14 cellular contexts compared by ENCODE assay signal in the genomic region with DNA sequence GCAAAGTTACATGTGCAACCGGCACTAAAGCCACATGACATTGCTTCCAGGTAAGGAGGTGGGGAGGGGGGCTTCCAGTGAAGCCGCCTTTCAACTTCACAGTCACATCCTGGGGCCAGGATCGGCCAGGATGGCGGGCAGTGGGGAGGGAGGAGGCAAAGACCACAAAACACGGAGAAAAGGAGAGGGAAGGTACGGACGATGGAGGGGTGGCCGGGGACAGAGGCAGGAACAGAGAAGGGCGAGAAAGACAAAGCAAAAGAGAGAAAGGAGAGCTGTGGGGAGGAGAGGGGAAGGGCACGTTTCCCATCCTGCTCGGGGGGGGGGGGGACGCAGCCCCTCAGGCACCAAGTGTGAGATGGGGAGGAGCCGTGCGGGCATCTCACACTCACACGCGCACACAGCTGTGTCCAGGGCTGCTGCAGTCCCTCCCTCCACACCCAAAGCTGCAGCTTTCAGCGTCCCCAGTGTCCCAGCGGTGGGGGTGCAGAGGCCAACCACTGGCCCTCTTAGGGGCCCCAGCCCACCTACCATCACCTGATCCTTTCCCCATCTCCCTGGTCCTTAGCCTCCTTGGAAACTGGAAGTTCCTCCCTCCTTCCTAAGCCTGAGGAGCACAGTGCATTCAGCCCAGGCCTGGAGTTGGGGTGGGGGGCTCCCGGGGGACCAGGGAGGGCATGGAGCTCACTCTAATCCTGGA. TPM values are rescaled to one million over a fixed set of nuclear protein-coding genes. Genes with fewer than 3 reads are reported as not detected.
DNase-seq lines count a peak whose midpoint lies in the region; ATAC-seq and TF ChIP-seq lines count a peak whose summit lies in the region.
"Had no signal": no experiment of that assay in that cellular context is flagged by ENCODE, and none has a peak within 500 bp of the region (broad histone marks: within the 10 kb centered on the region; RNA-seq: fewer than 3 reads in every experiment).

No MANE protein-coding gene starts in this region.

- in situ Hi-C loops in Panc1 (cut with HindIII; ENCODE audit: low pct_unique_long_range_greater_than_20kb, low sequenced_read_pairs) = no loop called here

- H3K27me3 ChIP-seq in Panc1 (ENCODE audit: control insufficient read depth, insufficient read depth, low read length) (no peaks in the 10 kb centered on the region), upper lobe of left lung (peaks cover 0 to 26% (median 16%) of the 10 kb centered on the region in 4 donors)

- H3K27ac ChIP-seq in Panc1 (ENCODE audit: low read length) (peak overlapping the region; percentile 79; the same call in 1 of the 2 replicates), upper lobe of left lung (no peak overlapping the region)
- H3K27ac ChIP-seq: KMS-11 had no signal

- intact Hi-C loops in Panc1 (cut with micrococcal nuclease; ENCODE audit: unreplicated experiment) = no loop called here

- no peaks in the 10 kb centered on the region for H3K9me3 ChIP-seq in Panc1 (ENCODE audit: control insufficient read depth, insufficient read depth, low read depth, low read length)
- no peaks in the 10 kb centered on the region for H3K9me3 ChIP-seq in iPS-18c (ENCODE audit: control insufficient read depth, insufficient read depth, low read length)
- no peaks in the 10 kb centered on the region for H3K9me3 ChIP-seq in upper lobe of left lung

- peaks cover 28% of the 10 kb centered on the region for H3K4me1 ChIP-seq in Panc1 (ENCODE audit: control insufficient read depth, insufficient read depth, low read length)
- peaks cover 22 to 28% (median 24%) of the 10 kb centered on the region in 4 donors for H3K4me1 ChIP-seq in upper lobe of left lung

- H3K4me1 Mint-ChIP-seq in stimulated activated naive B cell treated with anti-CD40 and anti-IgM and Interleukin-4, amounts not matched to agents 10 μg/mL and 1 μg/mL and 100 μg/mL, for 72 hours = peaks cover 18 to 44% of the 10 kb centered on the region in 2 donors

- POLR2A ChIA-PET in Panc1 (lab: Charles Lee) = interaction anchor here (0.5 kb wide), 1 partner anchor 38 kb away, joined by 4 read pairs; no protein-coding TSS in a partner anchor

- CTCF ChIA-PET in Panc1 (lab: Charles Lee) = interaction anchor here (1.0 kb wide), 1 partner anchor 33 kb away, joined by 3 read pairs; no protein-coding TSS in a partner anchor

- no peaks in the 10 kb centered on the region for H3K9me3 Mint-ChIP-seq in stimulated activated naive B cell treated with anti-CD40 and anti-IgM and Interleukin-4, amounts not matched to agents 10 μg/mL and 1 μg/mL and 100 μg/mL, for 72 hours

- peak overlapping the region in 1 of 2 experiments; percentile 64; a peak in 3 of 4 replicates for H3K4me3 ChIP-seq in Panc1 (ENCODE audit: low read depth in 2 of 2, low read length in 2 of 2)
- H3K4me3 ChIP-seq in iPS-18c (ENCODE audit: insufficient read depth, low read depth, low read length) = peak overlapping the region; percentile 26; the same call in 1 of the 2 replicates
- no peak overlapping the region for H3K4me3 ChIP-seq in upper lobe of left lung

- peak; percentile 42 for DNase-seq in activated CD8-positive, alpha-beta memory T cell treated with anti-CD3 and anti-CD28 coated beads, Interleukin-2, amount 50 U/mL, for 48 hours
- no peak for DNase-seq in activated CD8-positive, alpha-beta memory T cell treated with anti-CD3 and anti-CD28 coated beads, Interleukin-2, amount 50 U/mL, for 4 hours
- DNase-seq in Panc1 (ENCODE audit: low read depth, low spot score) (no peak), NCI-H748 treated with DMSO at 0.1 percent for 48 hours (lab: John Stamatoyannopoulos, UW) (no peak), erythroblast (lab: John Stamatoyannopoulos, UW) (no peak), upper lobe of left lung (no peak)
- no peak for DNase-seq in stimulated activated naive B cell treated with anti-CD40 and anti-IgM and Interleukin-4, amounts not matched to agents 10 μg/mL and 1 μg/mL and 100 μg/mL, for 72 hours
- DNase-seq: activated CD4-positive, alpha-beta T cell treated with anti-CD3 and anti-CD28 coated beads for 48 hours; amniotic stem cell; HCEC 1CT; stimulated activated CD4-positive, alpha-beta T cell treated with anti-CD3 and anti-CD28 coated beads, Interleukin-12 subunit alpha, Interleukin-12 subunit beta, amount 100 ng/mL, for 4 hours had no signal

- H3K36me3 Mint-ChIP-seq in stimulated activated naive B cell treated with anti-CD40 and anti-IgM and Interleukin-4, amounts not matched to agents 10 μg/mL and 1 μg/mL and 100 μg/mL, for 72 hours = peaks cover 0 to 1% of the 10 kb centered on the region in 2 donors

- 14 to 22% methylated on average over 17 to 19 of the region's 19 CpGs for WGBS in upper lobe of left lung, 2 donors

- no peak for ATAC-seq in Panc1
- ATAC-seq in stimulated activated naive B cell treated with anti-CD40 and anti-IgM and Interleukin-4, amounts not matched to agents 10 μg/mL and 1 μg/mL and 100 μg/mL, for 72 hours (replicated peaks) = no peak
- no peak for ATAC-seq in upper lobe of left lung (ENCODE audit: low FRiP score in 2 of 2)
- ATAC-seq: Right ventricle myocardium inferior had no signal

- H3K27ac Mint-ChIP-seq in stimulated activated naive B cell treated with anti-CD40 and anti-IgM and Interleukin-4, amounts not matched to agents 10 μg/mL and 1 μg/mL and 100 μg/mL, for 72 hours = peak overlapping the region; percentile 60

- no peak for TF ChIP-seq POLR2A in erythroblast (IDR thresholded peaks at IDR 0.05; ENCODE audit: low read length)
- no peak for TF ChIP-seq POLR2A in upper lobe of left lung (IDR thresholded peaks at IDR 0.05)

- peak overlapping the region; percentile 33 to 87 for H3K4me3 Mint-ChIP-seq in stimulated activated naive B cell treated with anti-CD40 and anti-IgM and Interleukin-4, amounts not matched to agents 10 μg/mL and 1 μg/mL and 100 μg/mL, for 72 hours

- TF ChIP-seq CTCF in Panc1 (IDR thresholded peaks at IDR 0.05) (no peak), upper lobe of left lung (IDR thresholded peaks at IDR 0.05) (no peak)

- BruUV-seq in Panc1 (replicated peaks; lab: Mats Ljungman, UMichigan) = no TSS peak

- H3K36me3 ChIP-seq in Panc1 (ENCODE audit: control insufficient read depth, insufficient read depth, low read length) (no peaks in the 10 kb centered on the region), upper lobe of left lung (no peaks in the 10 kb centered on the region)

- peaks cover 33 to 38% of the 10 kb centered on the region in 2 donors for H3K27me3 Mint-ChIP-seq in stimulated activated naive B cell treated with anti-CD40 and anti-IgM and Interleukin-4, amounts not matched to agents 10 μg/mL and 1 μg/mL and 100 μg/mL, for 72 hours

- TF ChIP-seq EP300 in upper lobe of left lung (IDR thresholded peaks at IDR 0.05) = no peak

RNA-seq across cellular contexts. Expression of a gene that starts 2.4 kb away (rescaled TPM):
- total RNA-seq in Panc1 (2021; ENCODE audit: unreplicated experiment) (23.3 TPM), upper lobe of left lung (under 1 TPM in 3 of 6 donors, not detected in 3; 0.13 to 0.46 (median 0.40) TPM)
- 12.9 TPM for polyA plus RNA-seq in Panc1 (2012; ENCODE audit: insufficient read length)
- total RNA-seq: Right ventricle myocardium inferior had no signal

RNA-seq across cellular contexts. Expression of a gene that starts 12.3 kb away (rescaled TPM):
- 3.9 TPM for total RNA-seq in Panc1 (2021; ENCODE audit: unreplicated experiment)
- 6.4 TPM for polyA plus RNA-seq in Panc1 (2012; ENCODE audit: insufficient read length)
- total RNA-seq in upper lobe of left lung = 10 to 100 TPM in 1 of 6 donors, 1 to 10 TPM in 5; 4.2 to 12.6 (median 8.5) TPM

RNA-seq across cellular contexts. Expression of a gene that starts 57.0 kb away (rescaled TPM):
- 263 TPM for total RNA-seq in Panc1 (2021; ENCODE audit: unreplicated experiment)
- polyA plus RNA-seq in Panc1 (2012; ENCODE audit: insufficient read length) = 147 TPM
- total RNA-seq in upper lobe of left lung = 100 to 1,000 TPM; 140 to 731 (median 274) TPM

Comparison
In these comparisons a context has a peak if more than half of its experiments do, and no peak if none do; other contexts are left out.
1. RNA of a gene that starts 2.4 kb away (total RNA-seq): 23.3 TPM in Panc1 (single experiment); 0.13 to 0.46 TPM in upper lobe of left lung; every median in the first group is over 10 times any median in the second.